In genomic region chr1:161721738-161722343, GRCh38 we compare ENCODE assay signal across 12 cellular contexts. TPM values are rescaled to one million over a fixed set of nuclear protein-coding genes. Genes with fewer than 3 reads are reported as not detected.
A peak's percentile ranks its signal among the peaks of the same experiment; 100 is the strongest.
DNase-seq lines count a peak whose midpoint lies in the region; ATAC-seq and TF ChIP-seq lines count a peak whose summit lies in the region.
"Had no signal": no experiment of that assay in that cellular context is flagged by ENCODE, and none has a peak within 500 bp of the region (broad histone marks: within the 10 kb centered on the region; RNA-seq: fewer than 3 reads in every experiment).

No MANE protein-coding gene starts in this region.

- H3K36me3 ChIP-seq in endodermal cell (ENCODE audit: control insufficient read depth, insufficient read depth, low read length): no peaks in the 10 kb centered on the region
- H3K36me3 ChIP-seq: thyroid gland had no signal

- H3K9me3 ChIP-seq in endodermal cell (ENCODE audit: control insufficient read depth, low read length): no peaks in the 10 kb centered on the region
- H3K9me3 ChIP-seq: thyroid gland had no signal

- H3K27me3 Mint-ChIP-seq in endodermal cell (ENCODE audit: insufficient read depth): peaks cover 73% of the 10 kb centered on the region

- no peaks in the 10 kb centered on the region for H3K36me3 Mint-ChIP-seq in endodermal cell (ENCODE audit: low read depth)

- TF ChIP-seq CTCF in HFF-Myc (IDR thresholded peaks at IDR 0.05; ENCODE audit: low read depth, low read length, missing control alignments): no peak
- TF ChIP-seq CTCF in endodermal cell (conservative IDR thresholded peaks at IDR 0.05): no peak

- ATAC-seq in HG02938 (IDR thresholded peaks at IDR 0.05; ENCODE audit: unreplicated experiment) (no peak), HG03520 (IDR thresholded peaks at IDR 0.05; ENCODE audit: unreplicated experiment) (no peak)

- H3K27ac ChIP-seq in endodermal cell (ENCODE audit: low read depth, low read length): no peak overlapping the region
- H3K27ac ChIP-seq: thyroid gland had no signal

- no peak overlapping the region for H3K4me3 ChIP-seq in HFF-Myc (replicated peaks; ENCODE audit: low read depth, low read length)
- no peak overlapping the region for H3K4me3 ChIP-seq in endodermal cell (ENCODE audit: low read length)
- H3K4me3 ChIP-seq: thyroid gland had no signal

- H3K4me3 Mint-ChIP-seq in endodermal cell: no peak overlapping the region

- peaks cover 6% of the 10 kb centered on the region for H3K4me1 Mint-ChIP-seq in endodermal cell

- no peaks in the 10 kb centered on the region for H3K9me3 Mint-ChIP-seq in endodermal cell

- 59 to 60% methylated on average over 7 to 8 of the region's 8 CpGs for WGBS in endodermal cell (ENCODE audit: insufficient coverage in 1 of 2, insufficient read length in 1 of 2), 2 experiments

- peak; percentile 98 for DNase-seq in A172 (ENCODE audit: low spot score)
- peak; percentile 74 for DNase-seq in HFF-Myc (ENCODE audit: extremely low read depth, low read depth)
- peak; percentile 33 for DNase-seq in SK-MEL-5 (ENCODE audit: low read depth, low spot score)
- DNase-seq in fibroblast of gingiva (ENCODE audit: low read depth): peak; percentile 31
- no peak for DNase-seq in NCI-H1092 treated with DMSO at 0.1 percent for 48 hours (lab: John Stamatoyannopoulos, UW)
- DNase-seq in endodermal cell: no peak
- DNase-seq: activated naive CD4-positive, alpha-beta T cell treated with anti-CD3 and anti-CD28 coated beads, Interleukin-2, amount 50 U/mL, for 16 hours; NCI-H1105 treated with DMSO at 0.1 percent for 48 hours; stimulated activated CD4-positive, alpha-beta T cell treated with anti-CD3 and anti-CD28 coated beads, Interleukin-1b, Interleukin-23, amount 100 ng/mL, for 48 hours; thyroid gland had no signal

- in situ Hi-C loops in SK-MEL-5 (cut with HindIII; ENCODE audit: low pct_unique_long_range_greater_than_20kb, low sequenced_read_pairs): no loop called here

- no peaks in the 10 kb centered on the region for H3K4me1 ChIP-seq in endodermal cell (ENCODE audit: control insufficient read depth, insufficient read depth, low read length)

- H3K27ac Mint-ChIP-seq in endodermal cell: no peak overlapping the region

- H3K27me3 ChIP-seq in endodermal cell (ENCODE audit: control insufficient read depth, insufficient read depth, low read length, poor library complexity, severe bottlenecking): peaks cover 71% of the 10 kb centered on the region
- H3K27me3 ChIP-seq: thyroid gland had no signal

- H3K9ac ChIP-seq in endodermal cell (ENCODE audit: extremely low read depth, low read length, poor library complexity, severe bottlenecking): no peak overlapping the region

RNA-seq across cellular contexts. Expression of gene FCRLB, which starts 0.5 kb away (rescaled TPM):
- 2.7 and 3.1 TPM in 2 replicates for total RNA-seq in A172 (2014; rRNA removed; shearing (Covaris generic))
- 6.0 and 7.3 TPM in 2 replicates for total RNA-seq in SK-MEL-5 (2014; rRNA removed; shearing (Covaris generic))
- polyA plus RNA-seq in SK-MEL-5 (2015; cell fraction: cytosol; rRNA removed): 9.4 and 9.8 TPM in 2 replicates
- 4.1 and 5.3 TPM in 2 replicates for polyA plus RNA-seq in SK-MEL-5 (2015; cell fraction: nucleus; rRNA removed)
- under 1 TPM; 0.22 to 0.51 TPM for total RNA-seq in endodermal cell
- not detected for polyA plus RNA-seq in endodermal cell (2013, experiment 1 of 2)
- polyA plus RNA-seq in endodermal cell (2013, experiment 2 of 2): not detected

RNA-seq across cellular contexts. Expression of gene FCRLA, which starts 14.8 kb away (rescaled TPM):
- total RNA-seq in A172 (2014; rRNA removed; shearing (Covaris generic)): 0.09 and 0.43 TPM in 2 replicates
- total RNA-seq in SK-MEL-5 (2014; rRNA removed; shearing (Covaris generic)): 359 and 397 TPM in 2 replicates
- 362 and 380 TPM in 2 replicates for polyA plus RNA-seq in SK-MEL-5 (2015; cell fraction: cytosol; rRNA removed)
- 80.9 and 86.9 TPM in 2 replicates for polyA plus RNA-seq in SK-MEL-5 (2015; cell fraction: nucleus; rRNA removed)
- total RNA-seq in endodermal cell: not detected
- polyA plus RNA-seq in endodermal cell (2013, experiment 1 of 2): not detected
- not detected for polyA plus RNA-seq in endodermal cell (2013, experiment 2 of 2)
- total RNA-seq: thyroid gland had no signal

RNA-seq across cellular contexts. Expression of gene DUSP12, which starts 27.7 kb away (rescaled TPM):
- 85.8 and 116 TPM in 2 replicates for total RNA-seq in A172 (2014; rRNA removed; shearing (Covaris generic))
- total RNA-seq in SK-MEL-5 (2014; rRNA removed; shearing (Covaris generic)): 38.7 and 40.7 TPM in 2 replicates
- polyA plus RNA-seq in SK-MEL-5 (2015; cell fraction: cytosol; rRNA removed): 26.3 and 31.3 TPM in 2 replicates
- 47.6 and 52.7 TPM in 2 replicates for polyA plus RNA-seq in SK-MEL-5 (2015; cell fraction: nucleus; rRNA removed)
- total RNA-seq in endodermal cell: 10 to 100 TPM; 26.2 to 28.9 TPM
- 38.1 TPM for polyA plus RNA-seq in endodermal cell (2013, experiment 1 of 2)
- 33.2 TPM for polyA plus RNA-seq in endodermal cell (2013, experiment 2 of 2)

RNA-seq across cellular contexts. Expression of gene ATF6, which starts 44.3 kb away (rescaled TPM):
- total RNA-seq in A172 (2014; rRNA removed; shearing (Covaris generic)): 32.8 and 35.0 TPM in 2 replicates
- 35.2 and 38.8 TPM in 2 replicates for total RNA-seq in SK-MEL-5 (2014; rRNA removed; shearing (Covaris generic))
- 28.3 and 37.7 TPM in 2 replicates for polyA plus RNA-seq in SK-MEL-5 (2015; cell fraction: cytosol; rRNA removed)
- polyA plus RNA-seq in SK-MEL-5 (2015; cell fraction: nucleus; rRNA removed): 7.4 and 10.5 TPM in 2 replicates
- 10 to 100 TPM; 14.4 to 19.8 TPM for total RNA-seq in endodermal cell
- polyA plus RNA-seq in endodermal cell (2013, experiment 1 of 2): 20.1 TPM
- 20.4 TPM for polyA plus RNA-seq in endodermal cell (2013, experiment 2 of 2)

RNA-seq across cellular contexts. Expression of gene FCGR2B, which starts 58.9 kb away (rescaled TPM):
- total RNA-seq in A172 (2014; rRNA removed; shearing (Covaris generic)): not detected in 2 replicates
- 1.1 and 1.3 TPM in 2 replicates for total RNA-seq in SK-MEL-5 (2014; rRNA removed; shearing (Covaris generic))
- 1.0 and 1.7 TPM in 2 replicates for polyA plus RNA-seq in SK-MEL-5 (2015; cell fraction: cytosol; rRNA removed)
- 2.0 and 2.9 TPM in 2 replicates for polyA plus RNA-seq in SK-MEL-5 (2015; cell fraction: nucleus; rRNA removed)
- total RNA-seq in endodermal cell: not detected
- not detected for polyA plus RNA-seq in endodermal cell (2013, experiment 1 of 2)
- not detected for polyA plus RNA-seq in endodermal cell (2013, experiment 2 of 2)

Comparison
In these comparisons a context has a peak if more than half of its experiments do, and no peak if none do; other contexts are left out.
1. DNase-seq: peak in A172 (single experiment), HFF-Myc (single experiment), SK-MEL-5 (single experiment) and fibroblast of gingiva (single experiment); none in NCI-H1092 treated with DMSO at 0.1 percent for 48 hours (single experiment) and endodermal cell (single experiment).
2. RNA of gene FCRLA, which starts 14.8 kb away (total RNA-seq): 359 to 397 TPM in SK-MEL-5; 0.09 to 0.43 TPM in A172 and not detected in endodermal cell; every median in the first group is over 100 times any median in the second.